ENCODE assay signal across 12 cellular contexts in genomic region chr6:74606488-74607135, GRCh38.
DNase-seq lines count a peak whose midpoint lies in the region; ATAC-seq and TF ChIP-seq lines count a peak whose summit lies in the region.
"Had no signal": no experiment of that assay in that cellular context is flagged by ENCODE, and none has a peak within 500 bp of the region (broad histone marks: within the 10 kb centered on the region; RNA-seq: fewer than 3 reads in every experiment).

No MANE protein-coding gene starts in this region.

- H3K4me3 ChIP-seq in mammary epithelial cell (replicated peaks in 1 of 3; ENCODE audit: insufficient read depth in 1 of 3, low read depth in 2 of 3, low read length in 3 of 3) (peak overlapping the region in 2 of 3 experiments; percentile 7 to 18), kidney epithelial cell (ENCODE audit: low read depth, low read length) (no peak overlapping the region), aorta (ENCODE audit: low read length in 2 of 2) (no peak overlapping the region)

- no peaks in the 10 kb centered on the region for H3K4me1 Mint-ChIP-seq in natural killer cell
- H3K4me1 Mint-ChIP-seq: IgD-negative memory B cell had no signal

- H2AFZ ChIP-seq in mammary epithelial cell (ENCODE audit: low read depth, low read length) = no peak overlapping the region

- H3K4me1 ChIP-seq in mammary epithelial cell (ENCODE audit: insufficient read depth, low read length) (peaks cover 43% of the 10 kb centered on the region), aorta (ENCODE audit: control insufficient read depth in 1 of 2, insufficient read depth in 2 of 2, low read length in 2 of 2) (peaks cover 2 to 6% of the 10 kb centered on the region in 2 donors)

- H3K9ac ChIP-seq in mammary epithelial cell (ENCODE audit: insufficient read depth, low read length) = no peak overlapping the region

- H4K20me1 ChIP-seq in mammary epithelial cell (ENCODE audit: insufficient read depth, low read length) = no peaks in the 10 kb centered on the region

- no peaks in the 10 kb centered on the region for H3K27me3 ChIP-seq in mammary epithelial cell (ENCODE audit: insufficient read depth, low read length)
- no peaks in the 10 kb centered on the region for H3K27me3 ChIP-seq in kidney epithelial cell (ENCODE audit: control insufficient read depth, insufficient read depth, low read length)
- peaks cover 0 to 2% of the 10 kb centered on the region in 2 donors for H3K27me3 ChIP-seq in aorta (ENCODE audit: control insufficient read depth in 1 of 2, insufficient read depth in 2 of 2, low read length in 1 of 2)

- no TSS peak for BruUV-seq in mammary epithelial cell (replicated peaks; lab: Mats Ljungman, UMichigan)

- DNase-seq in SIG-M5 treated with dmso at 0.1 percent for 504 hours (lab: John Stamatoyannopoulos, UW; ENCODE audit: unreplicated experiment) (peak; percentile 0), SIG-M5 (lab: John Stamatoyannopoulos, UW) (no peak), mammary epithelial cell (peak; percentile 85), kidney epithelial cell (ENCODE audit: low read depth) (peak; percentile 56), aorta (no peak), NCI-H2196 treated with DMSO at 0.1 percent for 48 hours (lab: John Stamatoyannopoulos, UW; ENCODE audit: unreplicated experiment) (no peak), natural killer cell (no peak)
- no peak for DNase-seq in stimulated activated CD4-positive, alpha-beta T cell treated with anti-CD3 and anti-CD28 coated beads, Interleukin-2, amount 100 ng/mL, for 24 hours
- DNase-seq: NCI-H748 treated with DMSO at 0.1 percent for 48 hours; stimulated activated CD4-positive, alpha-beta T cell treated with anti-CD3 and anti-CD28 coated beads, Interleukin-1b, Interleukin-23, amount 100 ng/mL, for 48 hours had no signal

- no peak overlapping the region for H3K4me3 Mint-ChIP-seq in natural killer cell
- H3K4me3 Mint-ChIP-seq: IgD-negative memory B cell had no signal

- H3K27me3 Mint-ChIP-seq in natural killer cell (ENCODE audit: low read depth in 2 of 2) = no peaks in the 10 kb centered on the region
- H3K27me3 Mint-ChIP-seq: IgD-negative memory B cell had no signal

- H3K27ac Mint-ChIP-seq in natural killer cell = no peak overlapping the region
- H3K27ac Mint-ChIP-seq: IgD-negative memory B cell had no signal

- CTCF ChIA-PET in mammary epithelial cell (lab: Charles Lee; ENCODE audit: low non-redundant PET) = no interaction called here

- intact Hi-C loops in mammary epithelial cell (cut with micrococcal nuclease) = loop anchor here (10.0 kb wide), 1 partner anchor 598 kb away; the partner anchor contains the start of gene COL12A1
- intact Hi-C loops in aorta (cut with DNase I) = loop anchor here (5.0 to 10.0 kb wide), 3 partner anchors 66 to 598 kb away; partner anchors contain the start of gene COL12A1 (in 2 of the 2)
- intact Hi-C loops in natural killer cell (cut with micrococcal nuclease) = no loop called here

- WGBS in mammary epithelial cell (ENCODE audit: low coverage, missing lambda C conversion rate) = 0% methylated on average over 3 of the region's 3 CpGs
- 6 to 13% methylated on average over 3 of the region's 3 CpGs for WGBS in aorta, 2 donors

- H3K9me3 ChIP-seq in mammary epithelial cell (replicated peaks; ENCODE audit: insufficient read depth, low read length) (no peaks in the 10 kb centered on the region), aorta (ENCODE audit: control insufficient read depth, low read length) (no peaks in the 10 kb centered on the region)

- TF ChIP-seq CTCF in mammary epithelial cell (conservative IDR thresholded peaks at IDR 0.05 in 1 of 2, IDR thresholded peaks at IDR 0.05 in 1 of 2; ENCODE audit: extremely low read depth in 1 of 2, insufficient read depth in 1 of 2, low read depth in 1 of 2, low read length in 2 of 2) = no peak
- TF ChIP-seq CTCF in kidney epithelial cell (IDR thresholded peaks at IDR 0.05; ENCODE audit: insufficient read depth, low read length, poor library complexity, severe bottlenecking) = no peak
- no peak for TF ChIP-seq CTCF in natural killer cell (IDR thresholded peaks at IDR 0.05)

- peaks cover 3 to 4% of the 10 kb centered on the region in 2 donors for H3K9me3 Mint-ChIP-seq in natural killer cell
- H3K9me3 Mint-ChIP-seq: IgD-negative memory B cell had no signal

- H3K4me2 ChIP-seq in mammary epithelial cell (ENCODE audit: insufficient read depth, low read depth, low read length) = peak overlapping the region; percentile 73

- H3K36me3 ChIP-seq in mammary epithelial cell (ENCODE audit: insufficient read depth, low read length) = no peaks in the 10 kb centered on the region
- no peaks in the 10 kb centered on the region for H3K36me3 ChIP-seq in kidney epithelial cell (ENCODE audit: control insufficient read depth, insufficient read depth, low read length)
- H3K36me3 ChIP-seq in aorta (ENCODE audit: control insufficient read depth in 1 of 2, insufficient read depth in 2 of 2, low read length in 1 of 2) = no peaks in the 10 kb centered on the region

- H3K79me2 ChIP-seq in mammary epithelial cell (ENCODE audit: insufficient read depth, low read length) = no peaks in the 10 kb centered on the region

- no peaks in the 10 kb centered on the region for H3K36me3 Mint-ChIP-seq in natural killer cell
- H3K36me3 Mint-ChIP-seq: IgD-negative memory B cell had no signal

- H3K27ac ChIP-seq in mammary epithelial cell (ENCODE audit: insufficient read depth, low read depth, low read length) (no peak overlapping the region), aorta (ENCODE audit: low read depth in 1 of 2, low read length in 2 of 2) (no peak overlapping the region)
- H3K27ac ChIP-seq: 22Rv1 had no signal

- dilution Hi-C loops in mammary epithelial cell (cut with HindIII; ENCODE audit: low sequenced_read_pairs) = no loop called here

- ATAC-seq in aorta (ENCODE audit: low FRiP score) (peak; percentile 89), natural killer cell (no peak)

- in situ Hi-C loops in mammary epithelial cell (cut with MboI; ENCODE audit: low sequenced_read_pairs in 2 of 2) = no loop called here

Comparison
In these comparisons a context has a peak if more than half of its experiments do, and no peak if none do; other contexts are left out.
1. DNase-seq: peak in SIG-M5 treated with dmso at 0.1 percent for 504 hours (single experiment), mammary epithelial cell (single experiment) and kidney epithelial cell (single experiment); none in SIG-M5 (single experiment), aorta (0 of 2), NCI-H2196 treated with DMSO at 0.1 percent for 48 hours (single experiment), stimulated activated CD4-positive, alpha-beta T cell treated with anti-CD3 and anti-CD28 coated beads, Interleukin-2, amount 100 ng/mL, for 24 hours (0 of 2) and natural killer cell (single experiment).
2. H3K4me3 ChIP-seq: peak in mammary epithelial cell (2 of 3); none in kidney epithelial cell (single experiment) and aorta (0 of 2).